Comparison of ENCODE assay signal across 8 cellular contexts in genomic region chr7:23597064-23597907, GRCh38. TPM values are rescaled to one million over a fixed set of nuclear protein-coding genes. Genes with fewer than 3 reads are reported as not detected.
A peak's percentile ranks its signal among the peaks of the same experiment; 100 is the strongest.
DNase-seq lines count a peak whose midpoint lies in the region; FAIRE-seq lines count a peak whose summit lies in the region.

Gene CCDC126, plus strand, starts transcription at chr7:23597382. Its CDS starts 13,934 bp downstream, at chr7:23611316.

- H3K4me1 ChIP-seq in HAP-1 (peaks cover 16% of the 10 kb centered on the region), SJCRH30 (peaks cover 21% of the 10 kb centered on the region)

- H3K9me3 Mint-ChIP-seq in activated naive CD4-positive, alpha-beta T cell treated with anti-CD3 and anti-CD28 coated beads, Interleukin-2, amount 10 ng/mL, durations not matched to agents 7 days and 5 days, result no peaks in the 10 kb centered on the region

- CTCF ChIA-PET in activated naive CD4-positive, alpha-beta T cell treated with anti-CD3 and anti-CD28 coated beads, Interleukin-2, amount 10 ng/mL, durations not matched to agents 7 days and 5 days (lab: Charles Lee), result interaction anchor here (1.0 to 2.4 kb wide), 2 partner anchors 10 to 51 kb away, joined by 3 to 7 read pairs; no protein-coding TSS in a partner anchor

- peak within 1 kb of the TSS; percentile 59 for H3K4me3 ChIP-seq in HAP-1
- peak within 1 kb of the TSS; percentile 71 for H3K4me3 ChIP-seq in MG63
- H3K4me3 ChIP-seq in SJCRH30, result peak within 1 kb of the TSS; percentile 66

- H3K4me3 Mint-ChIP-seq in activated naive CD4-positive, alpha-beta T cell treated with anti-CD3 and anti-CD28 coated beads, Interleukin-2, amount 10 ng/mL, durations not matched to agents 7 days and 5 days, result peak within 1 kb of the TSS; percentile 79

- H3K36me3 ChIP-seq in HAP-1 (replicated peaks), result no peaks in the 10 kb centered on the region
- H3K36me3 ChIP-seq in MG63, result no peaks in the 10 kb centered on the region
- H3K36me3 ChIP-seq in SJCRH30, result no peaks in the 10 kb centered on the region

- DNase-seq in HAP-1 (ENCODE audit: low spot score in 2 of 2), result peak; percentile 89 to 96
- peak; percentile 94 for DNase-seq in MG63
- DNase-seq in SJCRH30, result peak; percentile 96 to 97
- DNase-seq in activated naive CD4-positive, alpha-beta T cell treated with anti-CD3 and anti-CD28 coated beads, Interleukin-2, amount 10 ng/mL, durations not matched to agents 7 days and 5 days, result peak; percentile 86
- peak; percentile 85 for DNase-seq in globus pallidus (ENCODE audit: low spot score)
- DNase-seq in nucleus accumbens (lab: John Stamatoyannopoulos, UW), result peak in 55 of 56 donors; percentile 35 to 94 (median 85)
- peak; percentile 93 for DNase-seq in superior temporal gyrus (ENCODE audit: extremely low spot score)

- H3K27me3 ChIP-seq in HAP-1 (ENCODE audit: low read depth) (no peaks in the 10 kb centered on the region), MG63 (no peaks in the 10 kb centered on the region), SJCRH30 (no peaks in the 10 kb centered on the region)

- H3K27ac ChIP-seq in SJCRH30, result peak within 1 kb of the TSS; percentile 60

- no peaks in the 10 kb centered on the region for H3K9me3 ChIP-seq in HAP-1
- no peaks in the 10 kb centered on the region for H3K9me3 ChIP-seq in MG63
- H3K9me3 ChIP-seq in SJCRH30 (replicated peaks), result no peaks in the 10 kb centered on the region

- peaks cover 44% of the 10 kb centered on the region for H3K4me1 Mint-ChIP-seq in activated naive CD4-positive, alpha-beta T cell treated with anti-CD3 and anti-CD28 coated beads, Interleukin-2, amount 10 ng/mL, durations not matched to agents 7 days and 5 days

- peaks cover 3% of the 10 kb centered on the region for H3K27me3 Mint-ChIP-seq in activated naive CD4-positive, alpha-beta T cell treated with anti-CD3 and anti-CD28 coated beads, Interleukin-2, amount 10 ng/mL, durations not matched to agents 7 days and 5 days

- no peaks in the 10 kb centered on the region for H3K36me3 Mint-ChIP-seq in activated naive CD4-positive, alpha-beta T cell treated with anti-CD3 and anti-CD28 coated beads, Interleukin-2, amount 10 ng/mL, durations not matched to agents 7 days and 5 days

- H3K27ac Mint-ChIP-seq in activated naive CD4-positive, alpha-beta T cell treated with anti-CD3 and anti-CD28 coated beads, Interleukin-2, amount 10 ng/mL, durations not matched to agents 7 days and 5 days, result peak within 1 kb of the TSS; percentile 30

- FAIRE-seq in G401.6 (lab: Jason Lieb, UNC), result peak; percentile 95

- in situ Hi-C loops in HAP-1 (cut with MboI; ENCODE audit: low sequenced_read_pairs), result no loop called here

RNA-seq across cellular contexts. Expression of gene CCDC126, which starts in this region (rescaled TPM):
- total RNA-seq in MG63 (2014; rRNA removed; shearing (Covaris generic); ENCODE audit: low replicate concordance), result 6.3 and 10.7 TPM in 2 replicates
- total RNA-seq in SJCRH30 (2014; rRNA removed; shearing (Covaris generic)), result 14.7 and 15.0 TPM in 2 replicates

Comparison
In these comparisons a context has a peak if more than half of its experiments do, and no peak if none do; other contexts are left out.
1. Peak in every context shown above with its lines: DNase-seq, H3K4me3 ChIP-seq and H3K27ac ChIP-seq.